12 cellular contexts compared by ENCODE assay signal in genomic region chr13:29436291-29436690, GRCh38.
DNase-seq lines count a peak whose midpoint lies in the region; ATAC-seq and TF ChIP-seq lines count a peak whose summit lies in the region.
"Had no signal": no experiment of that assay in that cellular context is flagged by ENCODE, and none has a peak within 500 bp of the region (broad histone marks: within the 10 kb centered on the region; RNA-seq: fewer than 3 reads in every experiment).

No MANE protein-coding gene starts in this region.

- H3K4me3 ChIP-seq in foreskin fibroblast (ENCODE audit: low read depth in 1 of 2, low read length in 2 of 2) (no peak overlapping the region), skeletal muscle satellite cell (ENCODE audit: low read length) (no peak overlapping the region)
- H3K4me3 ChIP-seq: HAP-1 had no signal

- DNase-seq in GM04503 (ENCODE audit: low read depth) = peak; percentile 49
- peak; percentile 81 for DNase-seq in amniotic epithelial cell (ENCODE audit: low read depth)
- DNase-seq in foreskin fibroblast = peak; percentile 59 to 71
- no peak for DNase-seq in NCI-H2081 treated with DMSO at 0.1 percent for 48 hours (lab: John Stamatoyannopoulos, UW)
- DNase-seq in ACHN = no peak
- DNase-seq: activated naive CD4-positive, alpha-beta T cell treated with Interleukin-2 at 50 U/mL for 16 hours; NCI-H1694 treated with DMSO at 0.1 percent for 48 hours; stimulated activated CD4-positive, alpha-beta T cell treated with anti-CD3 and anti-CD28 coated beads, Interleukin-12 subunit alpha, Interleukin-12 subunit beta, amount 100 ng/mL, for 4 hours had no signal

- no peaks in the 10 kb centered on the region for H3K36me3 ChIP-seq in skeletal muscle satellite cell (ENCODE audit: insufficient read depth, low read length)
- H3K36me3 ChIP-seq: HAP-1 had no signal

- peaks cover 36% of the 10 kb centered on the region for H3K4me1 ChIP-seq in skeletal muscle satellite cell (ENCODE audit: control insufficient read depth, insufficient read depth, low read length)
- H3K4me1 ChIP-seq: HAP-1 had no signal

- in situ Hi-C loops in ACHN (cut with HindIII; ENCODE audit: low pct_ligation_motif_present, low pct_unique_long_range_greater_than_20kb, low sequenced_read_pairs) = no loop called here

- peaks cover 5% of the 10 kb centered on the region for H3K27me3 ChIP-seq in skeletal muscle satellite cell (ENCODE audit: control insufficient read depth, insufficient read depth, low read length)

- TF ChIP-seq CTCF in foreskin fibroblast (IDR thresholded peaks at IDR 0.05; ENCODE audit: low read depth, low read length) = no peak

- ATAC-seq in GM21825 (IDR thresholded peaks at IDR 0.05; ENCODE audit: unreplicated experiment) (no peak), GM18520 (IDR thresholded peaks at IDR 0.05; ENCODE audit: unreplicated experiment) (no peak)

- H3K9me3 ChIP-seq in skeletal muscle satellite cell (replicated peaks; ENCODE audit: low read length) = no peaks in the 10 kb centered on the region
- H3K9me3 ChIP-seq: HAP-1 had no signal

- peak overlapping the region; percentile 51 for H3K4me2 ChIP-seq in skeletal muscle satellite cell (ENCODE audit: low read length)

- H3K9ac ChIP-seq in skeletal muscle satellite cell (ENCODE audit: low read depth, low read length) = peak overlapping the region; percentile 47

Comparison
In these comparisons a context has a peak if more than half of its experiments do, and no peak if none do; other contexts are left out.
1. DNase-seq: peak in GM04503 (single experiment), amniotic epithelial cell (single experiment) and foreskin fibroblast (2 of 2); none in NCI-H2081 treated with DMSO at 0.1 percent for 48 hours (single experiment) and ACHN (single experiment).